8 cellular contexts compared by ENCODE assay signal in the genomic region with DNA sequence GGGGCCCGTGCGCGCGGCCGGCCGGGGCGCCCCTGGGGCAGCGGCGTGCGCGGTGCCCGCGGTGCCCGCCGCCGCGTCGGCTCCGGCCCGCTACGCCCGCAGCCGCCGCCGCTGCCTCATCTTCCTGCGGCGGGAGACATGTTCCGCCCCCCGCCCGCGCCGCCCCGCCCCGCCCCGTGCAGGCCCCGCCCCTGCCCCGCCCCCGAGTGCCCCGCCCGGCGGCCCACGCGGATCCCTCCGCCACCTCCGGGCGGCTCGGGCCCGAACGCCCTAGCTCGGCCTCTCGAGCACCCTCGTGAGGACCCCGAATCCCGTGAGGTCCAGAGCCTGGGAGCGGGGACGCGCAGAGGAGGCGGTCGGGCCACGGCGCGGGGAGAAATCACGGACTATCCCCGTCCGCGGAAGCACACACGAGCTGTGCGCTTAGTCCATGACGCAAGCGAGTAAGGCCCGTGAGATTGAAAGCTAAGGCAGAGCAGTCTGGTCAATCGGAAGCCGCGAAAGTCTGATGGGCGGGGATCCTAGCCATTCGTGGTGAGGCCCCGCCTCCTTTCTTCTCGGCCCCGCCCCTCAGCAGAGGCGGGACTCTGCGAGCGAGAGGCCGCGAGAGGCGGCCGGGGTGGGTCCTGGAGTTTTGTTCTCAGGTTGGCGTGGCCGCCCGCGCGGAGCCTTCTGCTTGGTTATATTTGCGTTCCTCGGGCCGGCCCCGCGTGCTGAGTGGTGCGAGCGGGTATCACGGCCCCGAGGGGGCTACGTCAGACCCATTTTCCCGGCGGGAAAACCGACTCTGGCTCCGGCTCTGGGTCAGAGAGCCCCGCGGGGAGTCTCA. TPM values are rescaled to one million over a fixed set of nuclear protein-coding genes. Genes with fewer than 3 reads are reported as not detected.
DNase-seq lines count a peak whose midpoint lies in the region; ATAC-seq and TF ChIP-seq lines count a peak whose summit lies in the region.

Gene TCF3, minus strand, starts transcription at position 145 of the 829 bp plus-strand sequence. CDS start 2,367 bp downstream, outside the sequence.

- intact Hi-C loops in esophagus muscularis mucosa (cut with DNase I), result no loop called here

- H3K4me3 ChIP-seq in Karpas-422 (ENCODE audit: low read length) (peak within 1 kb of the TSS; percentile 94), esophagus muscularis mucosa (peak within 1 kb of the TSS; percentile 78 to 98 (median 92)), muscle layer of duodenum (ENCODE audit: low read depth in 1 of 2, low read length in 2 of 2) (peak within 1 kb of the TSS; percentile 64 to 73)

- TF ChIP-seq POLR2A in esophagus muscularis mucosa (IDR thresholded peaks at IDR 0.05; ENCODE audit: low read depth), result no peak

- peak within 1 kb of the TSS; percentile 100 for H2AFZ ChIP-seq in Karpas-422 (ENCODE audit: low read length)

- H3K9me2 ChIP-seq in Karpas-422 (replicated peaks; ENCODE audit: insufficient read depth, low read length), result no peaks in the 10 kb centered on the region

- peak within 1 kb of the TSS; percentile 84 for H3K4me2 ChIP-seq in Karpas-422 (ENCODE audit: low read depth, low read length, poor library complexity, severe bottlenecking)

- peak within 1 kb of the TSS; percentile 99 for H3K9ac ChIP-seq in Karpas-422 (ENCODE audit: low read length)

- no peak for TF ChIP-seq CTCF in esophagus muscularis mucosa (IDR thresholded peaks at IDR 0.05)

- H3K27ac ChIP-seq in Karpas-422 (ENCODE audit: low read length) (peak within 1 kb of the TSS; percentile 93), esophagus muscularis mucosa (replicated peaks in 1 of 4) (peak within 1 kb of the TSS; percentile 98 to 100 (median 98)), muscle layer of duodenum (ENCODE audit: low read length) (peak within 1 kb of the TSS; percentile 90)

- ATAC-seq in GM21825 (IDR thresholded peaks at IDR 0.05; ENCODE audit: unreplicated experiment), result peak; percentile 60

- peaks cover 44% of the 10 kb centered on the region for H3K79me2 ChIP-seq in Karpas-422 (ENCODE audit: low read length)

- H3K9me3 ChIP-seq in Karpas-422 (ENCODE audit: low read length) (no peaks in the 10 kb centered on the region), esophagus muscularis mucosa (no peaks in the 10 kb centered on the region), muscle layer of duodenum (ENCODE audit: control insufficient read depth in 1 of 2, low read length in 2 of 2) (no peaks in the 10 kb centered on the region)

- 0% methylated on average over 2 of the region's 107 CpGs for WGBS in esophagus muscularis mucosa

- peaks cover 9% of the 10 kb centered on the region; the same call in 1 of the 2 replicates for H3K36me3 ChIP-seq in Karpas-422 (ENCODE audit: insufficient read depth, low read length)
- H3K36me3 ChIP-seq in esophagus muscularis mucosa, result peaks cover 0 to 22% (median 9%) of the 10 kb centered on the region in 4 donors
- H3K36me3 ChIP-seq in muscle layer of duodenum (ENCODE audit: control insufficient read depth in 1 of 2, insufficient read depth in 2 of 2, low read length in 2 of 2), result peaks cover 0 to 10% of the 10 kb centered on the region in 2 donors

- no peak for TF ChIP-seq EP300 in esophagus muscularis mucosa (IDR thresholded peaks at IDR 0.05)

- H3K4me1 ChIP-seq in Karpas-422 (ENCODE audit: low read length) (peaks cover 43% of the 10 kb centered on the region), esophagus muscularis mucosa (peaks cover 10 to 30% (median 25%) of the 10 kb centered on the region in 4 donors), muscle layer of duodenum (ENCODE audit: control insufficient read depth in 1 of 2, insufficient read depth in 2 of 2, low read length in 2 of 2) (peaks cover 3 to 18% of the 10 kb centered on the region in 2 donors)

- H4K20me1 ChIP-seq in Karpas-422 (ENCODE audit: insufficient read depth, low read depth, low read length), result no peaks in the 10 kb centered on the region

- H3K27me3 ChIP-seq in Karpas-422 (ENCODE audit: low read length) (no peaks in the 10 kb centered on the region), esophagus muscularis mucosa (peaks cover 0 to 17% (median 3%) of the 10 kb centered on the region in 4 donors), muscle layer of duodenum (ENCODE audit: low read depth, low read length) (no peaks in the 10 kb centered on the region)

- DNase-seq in DMS79 treated with DMSO at 0.1 percent for 48 hours (lab: John Stamatoyannopoulos, UW), result peak; percentile 95
- DNase-seq in Karpas-422, result peak; percentile 99
- peak; percentile 97 for DNase-seq in RKO (ENCODE audit: low spot score)
- peak; percentile 97 for DNase-seq in activated T-helper 1 cell treated with Interleukin-2 at 50 U/mL for 16 hours (ENCODE audit: low read depth)
- DNase-seq in esophagus muscularis mucosa (ENCODE audit: extremely low spot score), result peak; percentile 99
- DNase-seq in stimulated activated CD8-positive, alpha-beta memory T cell treated with anti-CD3 and anti-CD28 coated beads, Interleukin-7, amount 100 ng/mL, for 4 hours (ENCODE audit: low read depth in 2 of 2), result peak; percentile 95 to 98

RNA-seq across cellular contexts. Expression of gene TCF3, which starts in this region (rescaled TPM):
- 91.5 and 284 TPM in 2 replicates for total RNA-seq in Karpas-422 (2014; rRNA removed; shearing (Covaris generic); ENCODE audit: low replicate concordance)
- total RNA-seq in esophagus muscularis mucosa, result 10 to 100 TPM; 32.0 to 53.6 (median 46.5) TPM

Comparison
In these comparisons a context has a peak if more than half of its experiments do, and no peak if none do; other contexts are left out.
1. Peak in every context shown above with its lines: DNase-seq, ATAC-seq, H3K4me3 ChIP-seq and H3K27ac ChIP-seq.